ENCODE assay signal across 20 cellular contexts in the genomic region with DNA sequence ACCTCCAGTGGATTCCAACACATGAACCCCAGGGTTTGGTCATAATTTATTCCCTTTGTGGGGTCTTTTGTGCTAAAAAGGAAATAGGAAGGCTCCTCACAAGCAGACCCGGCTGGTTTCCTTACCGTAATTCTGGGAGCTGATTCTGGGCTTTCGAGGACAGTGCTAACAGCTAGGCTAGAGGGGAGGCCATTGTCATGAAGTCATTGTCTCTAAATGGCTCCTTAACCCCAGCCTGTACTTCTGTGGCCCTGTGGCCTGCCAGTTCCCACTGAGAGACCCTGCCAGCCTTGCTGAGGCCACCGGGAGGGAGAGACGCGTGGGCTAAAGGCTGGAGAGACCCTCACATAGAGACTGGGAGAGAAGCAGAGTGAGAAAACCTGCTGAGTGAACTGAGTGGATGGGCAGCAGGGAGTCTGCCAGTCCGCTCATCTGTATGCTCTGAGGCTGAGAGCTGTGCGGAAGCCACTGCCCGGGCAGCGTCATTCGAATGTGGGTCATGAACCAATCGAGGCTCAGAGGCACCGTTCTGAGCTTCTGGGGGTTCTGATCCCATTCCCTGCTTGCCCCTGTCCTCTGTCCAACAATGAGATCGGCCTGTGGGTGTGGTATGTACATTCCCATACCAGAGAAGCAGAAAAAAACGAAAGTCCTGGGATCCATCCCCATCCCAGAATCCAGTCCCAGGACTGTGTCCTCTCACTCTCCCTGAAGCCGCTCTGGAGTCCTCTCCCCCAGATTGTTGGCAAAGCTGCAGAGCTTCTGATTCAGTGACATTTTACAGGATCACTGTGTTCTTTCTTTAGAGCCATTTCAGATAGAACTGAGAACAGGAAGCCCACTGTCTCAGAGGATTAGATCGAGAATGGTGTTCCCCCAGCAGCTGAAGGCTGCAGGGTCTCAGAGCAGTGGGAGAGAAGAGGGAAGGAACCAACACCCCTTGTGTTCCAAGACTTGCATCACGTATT. TPM values are rescaled to one million over a fixed set of nuclear protein-coding genes. Genes with fewer than 3 reads are reported as not detected.
A peak's percentile ranks its signal among the peaks of the same experiment; 100 is the strongest.
DNase-seq lines count a peak whose midpoint lies in the region; TF ChIP-seq lines count a peak whose summit lies in the region.
"Had no signal": no experiment of that assay in that cellular context is flagged by ENCODE, and none has a peak within 500 bp of the region (broad histone marks: within the 10 kb centered on the region; RNA-seq: fewer than 3 reads in every experiment).

No MANE protein-coding gene starts in this region.

- no peak overlapping the region for H2AFZ ChIP-seq in smooth muscle cell (ENCODE audit: low read depth)

- H3K4me1 Mint-ChIP-seq in activated CD4-positive, alpha-beta T cell treated with anti-CD3 and anti-CD28 coated beads, Interleukin-2, amount 10 ng/mL, durations not matched to agents 24 days and 14 days, result peaks cover 6% of the 10 kb centered on the region

- H3K27me3 ChIP-seq in HUES48 (ENCODE audit: control insufficient read depth, insufficient read depth, low read length) (no peaks in the 10 kb centered on the region), esophagus squamous epithelium (peaks cover 0 to 12% (median 0%) of the 10 kb centered on the region in 4 donors), stomach (no peaks in the 10 kb centered on the region), smooth muscle cell (ENCODE audit: low read depth) (no peaks in the 10 kb centered on the region)
- H3K27me3 ChIP-seq: neutrophil, SJCRH30, spleen, uterus had no signal

- H3K4me2 ChIP-seq in smooth muscle cell, result no peak overlapping the region

- H3K27ac ChIP-seq in HUES48 (ENCODE audit: low read depth, low read length) (peak overlapping the region; percentile 22), esophagus squamous epithelium (peak overlapping the region in 3 of 4 donors; percentile 48 to 61 (median 58)), stomach (peak overlapping the region in 3 of 5 donors; percentile 15 to 69 (median 60)), smooth muscle cell (ENCODE audit: low read depth) (no peak overlapping the region)
- H3K27ac ChIP-seq: neutrophil, SJCRH30, spleen, uterus had no signal

- DNase-seq in esophagus squamous epithelium (lab: John Stamatoyannopoulos, UW) (no peak), myocyte (ENCODE audit: low read depth) (peak; percentile 52), stomach (no peak), smooth muscle cell (lab: John Stamatoyannopoulos, UW; ENCODE audit: unreplicated experiment) (no peak), GM20000 (ENCODE audit: low spot score) (no peak), DMS114 treated with DMSO at 0.1 percent for 48 hours (lab: John Stamatoyannopoulos, UW; ENCODE audit: unreplicated experiment) (no peak)
- DNase-seq in activated CD4-positive, alpha-beta T cell treated with anti-CD3 and anti-CD28 coated beads, Interleukin-2, amount 10 ng/mL, durations not matched to agents 24 days and 14 days, result no peak
- DNase-seq: activated effector memory CD4-positive, alpha-beta T cell treated with anti-CD3 and anti-CD28 coated beads, Interleukin-2, amount 50 U/mL, for 16 hours; Calu3; GDM1; MG63; NCI-H187 treated with DMSO at 0.1 percent for 48 hours; NCI-H510A; SJCRH30; spleen; stimulated activated naive CD4-positive, alpha-beta T cell treated with Interleukin-2 at 50 U/mL for 16 hours; uterus had no signal

- H3K36me3 ChIP-seq in HUES48 (ENCODE audit: control insufficient read depth, insufficient read depth, low read length) (no peaks in the 10 kb centered on the region), esophagus squamous epithelium (no peaks in the 10 kb centered on the region), stomach (no peaks in the 10 kb centered on the region), smooth muscle cell (ENCODE audit: low read depth) (no peaks in the 10 kb centered on the region)
- H3K36me3 ChIP-seq: MG63, neutrophil, SJCRH30, spleen, uterus had no signal

- H3K9ac ChIP-seq in HUES48 (ENCODE audit: low read depth, low read length), result no peak overlapping the region
- H3K9ac ChIP-seq in smooth muscle cell (ENCODE audit: low read depth), result no peak overlapping the region

- H4K20me1 ChIP-seq in smooth muscle cell (ENCODE audit: low read depth), result no peaks in the 10 kb centered on the region

- H3K4me1 ChIP-seq in HUES48 (ENCODE audit: control insufficient read depth, insufficient read depth, low read length) (peaks cover 12% of the 10 kb centered on the region), esophagus squamous epithelium (peaks cover 0 to 18% (median 0%) of the 10 kb centered on the region in 3 donors), stomach (peaks cover 13 to 33% (median 28%) of the 10 kb centered on the region in 4 donors), smooth muscle cell (ENCODE audit: low read depth) (peaks cover 18% of the 10 kb centered on the region)
- H3K4me1 ChIP-seq: SJCRH30, uterus had no signal

- H3K27ac Mint-ChIP-seq in activated CD4-positive, alpha-beta T cell treated with anti-CD3 and anti-CD28 coated beads, Interleukin-2, amount 10 ng/mL, durations not matched to agents 24 days and 14 days, result no peak overlapping the region
- H3K27ac Mint-ChIP-seq: T-helper 2 cell treated with Interferon-gamma antibody and Interleukin-4, amounts not matched to agents 5 μg/mL and 100 μg/mL, for 36 hours had no signal

- no peaks in the 10 kb centered on the region for H3K9me3 ChIP-seq in HUES48 (ENCODE audit: control insufficient read depth, insufficient read depth, low read length)
- no peaks in the 10 kb centered on the region for H3K9me3 ChIP-seq in esophagus squamous epithelium
- H3K9me3 ChIP-seq in stomach, result no peaks in the 10 kb centered on the region
- no peaks in the 10 kb centered on the region for H3K9me3 ChIP-seq in smooth muscle cell (replicated peaks; ENCODE audit: low read depth)
- H3K9me3 ChIP-seq: neutrophil, SJCRH30, uterus had no signal

- H3K79me2 ChIP-seq in smooth muscle cell (ENCODE audit: low read depth), result no peaks in the 10 kb centered on the region

- no peak for TF ChIP-seq EP300 in stomach (IDR thresholded peaks at IDR 0.05)

- no peaks in the 10 kb centered on the region for H3K36me3 Mint-ChIP-seq in activated CD4-positive, alpha-beta T cell treated with anti-CD3 and anti-CD28 coated beads, Interleukin-2, amount 10 ng/mL, durations not matched to agents 24 days and 14 days (ENCODE audit: low read depth)

- no peaks in the 10 kb centered on the region for H3F3A ChIP-seq in smooth muscle cell (ENCODE audit: low read depth)

- H3K9me3 Mint-ChIP-seq in activated CD4-positive, alpha-beta T cell treated with anti-CD3 and anti-CD28 coated beads, Interleukin-2, amount 10 ng/mL, durations not matched to agents 24 days and 14 days, result peaks cover 11% of the 10 kb centered on the region
- H3K9me3 Mint-ChIP-seq: T-helper 2 cell treated with Interferon-gamma antibody and Interleukin-4, amounts not matched to agents 5 μg/mL and 100 μg/mL, for 36 hours had no signal

- no peak for TF ChIP-seq CTCF in esophagus squamous epithelium (IDR thresholded peaks at IDR 0.05)
- no peak for TF ChIP-seq CTCF in stomach (IDR thresholded peaks at IDR 0.05)
- TF ChIP-seq CTCF in smooth muscle cell (IDR thresholded peaks at IDR 0.05; ENCODE audit: borderline replicate concordance, insufficient read depth, poor library complexity, severe bottlenecking), result no peak
- TF ChIP-seq CTCF in GM20000 (IDR thresholded peaks at IDR 0.05; ENCODE audit: extremely low read depth, missing control alignments), result no peak

- no peak overlapping the region for H3K4me3 ChIP-seq in HUES48 (ENCODE audit: low read depth, low read length)
- peak overlapping the region in 1 of 4 donors; percentile 13 for H3K4me3 ChIP-seq in esophagus squamous epithelium
- H3K4me3 ChIP-seq in stomach, result peak overlapping the region in 1 of 4 donors; percentile 1
- no peak overlapping the region for H3K4me3 ChIP-seq in smooth muscle cell
- H3K4me3 ChIP-seq: MG63, SJCRH30, spleen, uterus had no signal

- H3K27me3 Mint-ChIP-seq in activated CD4-positive, alpha-beta T cell treated with anti-CD3 and anti-CD28 coated beads, Interleukin-2, amount 10 ng/mL, durations not matched to agents 24 days and 14 days, result peaks cover 4% of the 10 kb centered on the region

- TF ChIP-seq POLR2A in esophagus squamous epithelium (IDR thresholded peaks at IDR 0.05) (no peak), stomach (IDR thresholded peaks at IDR 0.05) (no peak)

- 69 to 70% methylated on average over 12 to 15 of the region's 18 CpGs for WGBS in esophagus squamous epithelium, 2 donors
- 63 to 81% (median 76%) methylated on average over 18 of the region's 18 CpGs for WGBS in stomach, 5 donors
- WGBS in smooth muscle cell (ENCODE audit: low lambda C conversion rate), result 74% methylated on average over 18 of the region's 18 CpGs

- H3K4me3 Mint-ChIP-seq in activated CD4-positive, alpha-beta T cell treated with anti-CD3 and anti-CD28 coated beads, Interleukin-2, amount 10 ng/mL, durations not matched to agents 24 days and 14 days, result no peak overlapping the region
- H3K4me3 Mint-ChIP-seq: T-helper 2 cell treated with Interferon-gamma antibody and Interleukin-4, amounts not matched to agents 5 μg/mL and 100 μg/mL, for 36 hours had no signal

- intact Hi-C loops in esophagus squamous epithelium (cut with DNase I) (no loop called here), stomach (cut with DNase I; ENCODE audit: low total_unique reads) (no loop called here)
- intact Hi-C loops in activated CD4-positive, alpha-beta T cell treated with anti-CD3 and anti-CD28 coated beads, Interleukin-2, amount 10 ng/mL, durations not matched to agents 24 days and 14 days (cut with micrococcal nuclease), result no loop called here

RNA-seq across cellular contexts. Expression of a gene that starts 21.3 kb away (rescaled TPM):
- total RNA-seq in esophagus squamous epithelium (10 to 100 TPM in 1 of 4 donors, 1 to 10 TPM in 3; 1.2 to 13.7 (median 2.1) TPM), myocyte (4.3 and 6.3 TPM in 2 replicates), stomach (10 to 100 TPM in 2 of 5 donors, 1 to 10 TPM in 2, under 1 TPM in 1; 0.72 to 26.3 (median 4.6) TPM), smooth muscle cell (1.1 TPM in 1 of 2 replicates, not detected in the other)
- 2.0 TPM for polyA plus RNA-seq in myocyte (2012)
- polyA plus RNA-seq in stomach (1 to 10 TPM in 2 of 3 donors, under 1 TPM in 1; 0.12 to 3.3 (median 2.1) TPM), smooth muscle cell (0.64 TPM in 1 of 2 replicates, not detected in the other)
- total RNA-seq in activated CD4-positive, alpha-beta T cell treated with anti-CD3 and anti-CD28 coated beads, Interleukin-2, amount 10 ng/mL, durations not matched to agents 24 days and 14 days, result 0.14 and 0.28 TPM in 2 replicates
